Comparison of ENCODE assay signal across 20 cellular contexts in genomic region chr21:43988506-43989230, GRCh38.
"Had no signal": no experiment of that assay in that cellular context is flagged by ENCODE, and none has a peak within 500 bp of the region (broad histone marks: within the 10 kb centered on the region; RNA-seq: fewer than 3 reads in every experiment).

No MANE protein-coding gene starts in this region.

- H3K27me3 ChIP-seq: breast epithelium, tibial nerve had no signal

- H3K4me3 ChIP-seq: breast epithelium, left ventricle myocardium inferior, tibial nerve had no signal

- H3K4me1 ChIP-seq: breast epithelium, foreskin keratinocyte had no signal

- H3K36me3 ChIP-seq: breast epithelium, left ventricle myocardium inferior had no signal

- DNase-seq: activated CD4-positive, alpha-beta T cell treated with anti-CD3 and anti-CD28 coated beads for 1 hour; activated CD4-positive, alpha-beta T cell treated with anti-CD3 and anti-CD28 coated beads, Interleukin-2, amount 50 U/mL, for 4 hours; activated CD8-positive, alpha-beta memory T cell treated with anti-CD3 and anti-CD28 coated beads for 24 hours; activated CD8-positive, alpha-beta memory T cell treated with anti-CD3 and anti-CD28 coated beads, Interleukin-2, amount 50 U/mL, for 4 hours; activated naive CD4-positive, alpha-beta T cell; activated naive CD8-positive, alpha-beta T cell treated with anti-CD3 and anti-CD28 coated beads, Interleukin-2, amount 10 ng/mL, durations not matched to agents 7 days and 5 days; activated T-cell treated with anti-CD3 and anti-CD28 coated beads, Interleukin-2, amount 50 U/mL, for 24 hours; amniotic stem cell; effector CD8-positive, alpha-beta T cell; foreskin keratinocyte; kidney glomerular epithelial cell; left ventricle myocardium inferior; naive thymus-derived CD4-positive, alpha-beta T cell; retina; stimulated activated CD4-positive, alpha-beta T cell treated with anti-CD3 and anti-CD28 coated beads, Interleukin-4, amount 100 ng/mL, for 24 hours; T-cell had no signal

- H3K27ac ChIP-seq: breast epithelium, foreskin keratinocyte, VCaP had no signal

- H3K9me3 ChIP-seq: breast epithelium, left ventricle myocardium inferior, tibial nerve had no signal

- ATAC-seq: activated T-helper 17 cell treated with anti-CD3 and anti-CD28 coated beads, Interleukin-2, amount 50 U/mL, for 72 hours; foreskin keratinocyte; naive thymus-derived CD4-positive, alpha-beta T cell; T-cell had no signal
